Comparison of ENCODE assay signal across 2 cellular contexts in genomic region chr1:6802454-6802853, GRCh38.
TF ChIP-seq lines count a peak whose summit lies in the region.

No MANE protein-coding gene starts in this region.

TF ChIP-seq in A549, 52 proteins besides CTCF, POLR2A, EP300 and RAD21 (continued from another document):
- TF ChIP-seq, protein P1, sequence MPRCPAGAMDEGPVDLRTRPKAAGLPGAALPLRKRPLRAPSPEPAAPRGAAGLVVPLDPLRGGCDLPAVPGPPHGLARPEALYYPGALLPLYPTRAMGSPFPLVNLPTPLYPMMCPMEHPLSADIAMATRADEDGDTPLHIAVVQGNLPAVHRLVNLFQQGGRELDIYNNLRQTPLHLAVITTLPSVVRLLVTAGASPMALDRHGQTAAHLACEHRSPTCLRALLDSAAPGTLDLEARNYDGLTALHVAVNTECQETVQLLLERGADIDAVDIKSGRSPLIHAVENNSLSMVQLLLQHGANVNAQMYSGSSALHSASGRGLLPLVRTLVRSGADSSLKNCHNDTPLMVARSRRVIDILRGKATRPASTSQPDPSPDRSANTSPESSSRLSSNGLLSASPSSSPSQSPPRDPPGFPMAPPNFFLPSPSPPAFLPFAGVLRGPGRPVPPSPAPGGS (IDR thresholded peaks at IDR 0.05), result no peak
- no peak for TF ChIP-seq KDM5A (IDR thresholded peaks at IDR 0.05)
- no peak for TF ChIP-seq SREBF2 (IDR thresholded peaks at IDR 0.05)
- TF ChIP-seq E2F6 (IDR thresholded peaks at IDR 0.05; ENCODE audit: borderline replicate concordance, low read depth), result no peak
- TF ChIP-seq CBX2 (IDR thresholded peaks at IDR 0.05; ENCODE audit: borderline replicate concordance, low read depth), result no peak
- TF ChIP-seq ZNF302 (CRISPR knock-in tag; IDR thresholded peaks at IDR 0.05), result no peak
- no peak for TF ChIP-seq REST (IDR thresholded peaks at IDR 0.05)
- TF ChIP-seq, protein P2, sequence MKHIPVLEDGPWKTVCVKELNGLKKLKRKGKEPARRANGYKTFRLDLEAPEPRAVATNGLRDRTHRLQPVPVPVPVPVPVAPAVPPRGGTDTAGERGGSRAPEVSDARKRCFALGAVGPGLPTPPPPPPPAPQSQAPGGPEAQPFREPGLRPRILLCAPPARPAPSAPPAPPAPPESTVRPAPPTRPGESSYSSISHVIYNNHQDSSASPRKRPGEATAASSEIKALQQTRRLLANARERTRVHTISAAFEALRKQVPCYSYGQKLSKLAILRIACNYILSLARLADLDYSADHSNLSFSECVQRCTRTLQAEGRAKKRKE (CRISPR knock-in tag; IDR thresholded peaks at IDR 0.05; ENCODE audit: low read depth), result no peak
- no peak for TF ChIP-seq FOSL2 (IDR thresholded peaks at IDR 0.05)
- no peak for TF ChIP-seq FOSL2 (CRISPR knock-in tag; IDR thresholded peaks at IDR 0.05)

TF ChIP-seq in GM23338, 12 proteins besides CTCF, POLR2A, EP300 and RAD21 (continued from another document):
- TF ChIP-seq ZNF462 (CRISPR knock-in tag; IDR thresholded peaks at IDR 0.05) (no peak), CREB1 (CRISPR knock-in tag; IDR thresholded peaks at IDR 0.05; ENCODE audit: low read depth) (no peak), REST (IDR thresholded peaks at IDR 0.05; ENCODE audit: unreplicated experiment) (no peak), EZH2phosphoT487 (IDR thresholded peaks at IDR 0.05; ENCODE audit: unreplicated experiment) (no peak), POLR2AphosphoS5 (IDR thresholded peaks at IDR 0.05; ENCODE audit: low read depth) (no peak), JUNB (IDR thresholded peaks at IDR 0.05; ENCODE audit: unreplicated experiment) (no peak)
